Comparison of ENCODE assay signal across 22 cellular contexts in genomic region chr1:6110326-6110725, GRCh38.
"Had no signal": no experiment of that assay in that cellular context is flagged by ENCODE, and none has a peak within 500 bp of the region (broad histone marks: within the 10 kb centered on the region; RNA-seq: fewer than 3 reads in every experiment).

No MANE protein-coding gene starts in this region.

- ATAC-seq: heart left ventricle; left lobe of liver; psoas muscle; sciatic nerve; stimulated activated memory B cell treated with anti-CD40 and anti-IgM and Interleukin-4, amounts not matched to agents 10 μg/mL and 1 μg/mL and 100 μg/mL, for 72 hours had no signal

- DNase-seq: effector CD8-positive, alpha-beta T cell; foreskin melanocyte; hippocampal formation; kidney glomerular epithelial cell; mesendoderm; naive B cell; retina; stimulated activated CD4-positive, alpha-beta T cell treated with anti-CD3 and anti-CD28 coated beads, Interleukin-15, amount 100 ng/mL, for 24 hours; stimulated activated CD4-positive, alpha-beta T cell treated with anti-CD3 and anti-CD28 coated beads, Interleukin-1b, Interleukin-23, amount 100 ng/mL, for 48 hours; stimulated activated CD4-positive, alpha-beta T cell treated with anti-CD3 and anti-CD28 coated beads, Interleukin-4, amount 100 ng/mL, for 24 hours; tibial artery had no signal

- H3K36me3 Mint-ChIP-seq: stimulated activated memory B cell treated with anti-CD40 and anti-IgM and Interleukin-4, amounts not matched to agents 10 μg/mL and 1 μg/mL and 100 μg/mL, for 72 hours had no signal

- H3K4me1 Mint-ChIP-seq: nephron; stimulated activated memory B cell treated with anti-CD40 and anti-IgM and Interleukin-4, amounts not matched to agents 10 μg/mL and 1 μg/mL and 100 μg/mL, for 72 hours had no signal

- H3K9me3 ChIP-seq: neutrophil, psoas muscle had no signal

- H3K4me1 ChIP-seq: heart left ventricle, psoas muscle, spleen, tibial artery had no signal

- H3K27ac ChIP-seq: coronary artery, heart left ventricle, neutrophil, psoas muscle, spleen, tibial artery had no signal

- H3K9me3 Mint-ChIP-seq: nephron; stimulated activated naive CD8-positive, alpha-beta T cell treated with anti-CD3 and anti-CD28 coated beads, Interleukin-15, Interleukin-2, amounts not matched to agents 100 ng/mL and 50 ng/mL, for 24 hours had no signal

- H3K4me3 ChIP-seq: coronary artery, dorsolateral prefrontal cortex, heart left ventricle, psoas muscle, spleen, tibial artery had no signal

- H3K27ac Mint-ChIP-seq: nephron; stimulated activated memory B cell treated with anti-CD40 and anti-IgM and Interleukin-4, amounts not matched to agents 10 μg/mL and 1 μg/mL and 100 μg/mL, for 72 hours; stimulated activated naive CD8-positive, alpha-beta T cell treated with anti-CD3 and anti-CD28 coated beads, Interleukin-15, Interleukin-2, amounts not matched to agents 100 ng/mL and 50 ng/mL, for 24 hours had no signal

- H3K4me3 Mint-ChIP-seq: naive B cell; nephron; stimulated activated memory B cell treated with anti-CD40 and anti-IgM and Interleukin-4, amounts not matched to agents 10 μg/mL and 1 μg/mL and 100 μg/mL, for 72 hours; stimulated activated naive CD8-positive, alpha-beta T cell treated with anti-CD3 and anti-CD28 coated beads, Interleukin-15, Interleukin-2, amounts not matched to agents 100 ng/mL and 50 ng/mL, for 24 hours had no signal

- H3K36me3 ChIP-seq: heart left ventricle, neutrophil, spleen had no signal
